1 cellular context compared by ENCODE assay signal in the genomic region with DNA sequence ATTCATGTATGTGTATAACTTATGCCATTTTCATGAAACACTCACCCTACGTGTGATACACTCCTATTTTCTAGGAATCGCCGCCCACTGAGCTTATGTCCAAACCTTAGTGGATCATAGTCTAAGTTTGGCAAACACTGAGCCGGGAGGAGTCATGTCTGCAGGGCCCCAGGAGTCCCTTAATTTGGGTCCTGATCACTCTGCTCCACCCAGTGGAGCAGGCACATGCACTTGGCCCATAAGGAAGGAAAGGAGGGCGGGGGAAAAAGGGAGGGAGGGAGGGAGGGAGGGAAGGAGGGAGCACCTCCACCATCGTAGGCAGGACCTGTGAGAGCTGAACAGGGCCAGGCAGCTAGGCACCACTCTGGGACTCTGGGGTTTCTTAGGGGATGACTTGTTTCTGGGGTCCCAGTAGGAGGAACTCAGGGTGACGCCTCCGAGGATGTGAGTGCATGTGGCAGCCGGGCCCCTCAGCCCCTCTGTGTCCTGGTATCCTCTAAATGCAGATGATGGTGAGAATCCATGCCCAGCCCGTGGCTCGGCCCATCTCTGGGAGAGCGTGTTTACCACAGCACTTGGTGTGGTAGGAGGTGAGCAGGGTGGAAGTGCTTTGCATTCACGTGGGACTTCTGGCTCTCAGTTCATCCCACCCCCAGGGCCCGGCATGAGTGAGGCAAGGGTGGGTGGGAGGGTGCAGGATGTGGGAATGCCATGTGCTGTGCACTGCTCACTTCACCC.
TF ChIP-seq lines count a peak whose summit lies in the region.

No MANE protein-coding gene starts in this region.

TF ChIP-seq in HCT116, 20 proteins besides CTCF, POLR2A, EP300 and RAD21 (continued from another document):
- TF ChIP-seq, protein P1, sequence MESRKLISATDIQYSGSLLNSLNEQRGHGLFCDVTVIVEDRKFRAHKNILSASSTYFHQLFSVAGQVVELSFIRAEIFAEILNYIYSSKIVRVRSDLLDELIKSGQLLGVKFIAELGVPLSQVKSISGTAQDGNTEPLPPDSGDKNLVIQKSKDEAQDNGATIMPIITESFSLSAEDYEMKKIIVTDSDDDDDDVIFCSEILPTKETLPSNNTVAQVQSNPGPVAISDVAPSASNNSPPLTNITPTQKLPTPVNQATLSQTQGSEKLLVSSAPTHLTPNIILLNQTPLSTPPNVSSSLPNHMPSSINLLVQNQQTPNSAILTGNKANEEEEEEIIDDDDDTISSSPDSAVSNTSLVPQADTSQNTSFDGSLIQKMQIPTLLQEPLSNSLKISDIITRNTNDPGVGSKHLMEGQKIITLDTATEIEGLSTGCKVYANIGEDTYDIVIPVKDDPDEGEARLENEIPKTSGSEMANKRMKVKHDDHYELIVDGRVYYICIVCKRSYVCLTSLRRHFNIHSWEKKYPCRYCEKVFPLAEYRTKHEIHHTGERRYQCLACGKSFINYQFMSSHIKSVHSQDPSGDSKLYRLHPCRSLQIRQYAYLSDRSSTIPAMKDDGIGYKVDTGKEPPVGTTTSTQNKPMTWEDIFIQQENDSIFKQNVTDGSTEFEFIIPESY (IDR thresholded peaks at IDR 0.05; ENCODE audit: extremely low read depth, insufficient replicate concordance, low read length) = no peak
- no peak for TF ChIP-seq ZNF274 (IDR thresholded peaks at IDR 0.05; ENCODE audit: low read depth, low read length)
- TF ChIP-seq EGR1 (IDR thresholded peaks at IDR 0.05; ENCODE audit: low read depth) = no peak
